13 cellular contexts compared by ENCODE assay signal in the genomic region with DNA sequence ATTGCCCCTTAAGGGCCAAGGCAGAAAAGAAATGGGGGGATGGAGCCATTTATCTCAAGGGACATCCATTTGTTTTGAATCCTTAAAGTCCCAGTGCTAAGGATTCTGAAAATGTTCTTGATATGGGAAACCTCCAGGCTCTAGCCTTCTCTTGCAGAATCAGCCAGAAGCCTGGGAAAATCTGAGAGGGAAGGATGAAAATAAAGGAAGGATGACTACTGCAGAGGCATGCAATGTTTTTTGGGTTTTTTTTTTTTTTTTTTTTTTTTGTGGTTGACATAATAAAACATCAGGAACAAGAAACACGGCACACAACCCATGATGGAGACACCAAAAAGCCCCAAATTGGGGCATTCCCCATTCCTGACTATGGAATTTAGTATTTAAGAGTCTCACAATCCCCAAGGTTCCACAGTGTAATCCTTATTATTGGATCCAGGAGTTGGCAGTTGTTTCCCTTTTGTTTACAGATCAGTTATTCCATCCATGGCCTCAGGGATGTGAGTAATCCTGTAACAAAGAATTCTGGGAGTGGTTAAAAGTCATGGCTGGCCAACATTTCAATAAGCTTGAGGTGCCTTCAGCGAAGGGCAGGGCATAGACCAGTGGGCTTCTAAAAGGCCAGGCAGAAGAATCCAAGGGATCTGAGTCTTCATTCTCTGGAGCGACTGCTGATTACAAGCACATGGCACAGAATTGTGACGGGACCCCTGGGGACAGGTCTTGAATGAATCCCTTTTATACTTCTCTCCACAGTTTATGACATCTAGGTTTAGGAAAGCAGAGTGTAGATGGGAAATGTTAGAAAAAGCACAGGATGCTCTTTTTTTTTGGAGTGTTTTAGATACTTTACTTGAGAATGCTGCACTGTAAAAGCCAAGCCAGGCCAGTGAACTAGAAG.
DNase-seq lines count a peak whose midpoint lies in the region; ATAC-seq and TF ChIP-seq lines count a peak whose summit lies in the region.
"Had no signal": no experiment of that assay in that cellular context is flagged by ENCODE, and none has a peak within 500 bp of the region (broad histone marks: within the 10 kb centered on the region; RNA-seq: fewer than 3 reads in every experiment).

No MANE protein-coding gene starts in this region.

- ATAC-seq in GM18498 (IDR thresholded peaks at IDR 0.05; ENCODE audit: unreplicated experiment), result no peak
- ATAC-seq: lower lobe of right lung had no signal

- peaks cover 52% of the 10 kb centered on the region for H3K4me1 Mint-ChIP-seq in nephron
- H3K4me1 Mint-ChIP-seq: CD4-positive, alpha-beta memory T cell had no signal

- no peaks in the 10 kb centered on the region for H3K36me3 Mint-ChIP-seq in nephron (ENCODE audit: low read depth)
- H3K36me3 Mint-ChIP-seq: CD4-positive, alpha-beta memory T cell had no signal

- H3K4me3 Mint-ChIP-seq in nephron, result no peak overlapping the region
- H3K4me3 Mint-ChIP-seq: CD4-positive, alpha-beta memory T cell had no signal

- DNase-seq in AG09319 (ENCODE audit: extremely low read depth, low read depth) (peak; percentile 91), LoVo (ENCODE audit: low spot score) (peak; percentile 11), dedifferentiated amniotic fluid mesenchymal stem cell (ENCODE audit: extremely low spot score) (peak; percentile 97), NCI-H1417 (lab: John Stamatoyannopoulos, UW) (no peak), posterior cingulate gyrus (no peak), caudate nucleus (lab: John Stamatoyannopoulos, UW) (no peak)
- DNase-seq: CD4-positive, alpha-beta memory T cell; lower lobe of right lung; NCI-H2171; T-helper 2 cell had no signal

- no peaks in the 10 kb centered on the region for H3K9me3 Mint-ChIP-seq in nephron

- peak overlapping the region; percentile 98 to 99 (median 98) for H3K27ac Mint-ChIP-seq in nephron
- H3K27ac Mint-ChIP-seq: CD4-positive, alpha-beta memory T cell had no signal

- TF ChIP-seq CTCF in AG09319 (IDR thresholded peaks at IDR 0.05; ENCODE audit: low read depth, low read length), result no peak
- TF ChIP-seq CTCF in nephron (IDR thresholded peaks at IDR 0.05; ENCODE audit: unreplicated experiment in 3 of 3), result no peak

- no peaks in the 10 kb centered on the region for H3K27me3 Mint-ChIP-seq in nephron (ENCODE audit: low read depth)
- H3K27me3 Mint-ChIP-seq: CD4-positive, alpha-beta memory T cell had no signal

- H3K27ac ChIP-seq in caudate nucleus (ENCODE audit: low read depth, low read length), result no peak overlapping the region
- H3K27ac ChIP-seq: HL-60, lower lobe of right lung had no signal

- intact Hi-C loops in posterior cingulate gyrus (cut with DNase I), result no loop called here

Comparison
In these comparisons a context has a peak if more than half of its experiments do, and no peak if none do; other contexts are left out.
1. DNase-seq: peak in AG09319 (single experiment), LoVo (single experiment) and dedifferentiated amniotic fluid mesenchymal stem cell (single experiment); none in NCI-H1417 (0 of 3), posterior cingulate gyrus (0 of 10) and caudate nucleus (0 of 61).